ENCODE assay signal across 26 cellular contexts in genomic region chr2:190854726-190855125, GRCh38.
"Had no signal": no experiment of that assay in that cellular context is flagged by ENCODE, and none has a peak within 500 bp of the region (broad histone marks: within the 10 kb centered on the region; RNA-seq: fewer than 3 reads in every experiment).

No MANE protein-coding gene starts in this region.

- H3K4me1 ChIP-seq: body of pancreas had no signal

- H3K4me3 ChIP-seq: adrenal gland, body of pancreas, coronary artery, dorsolateral prefrontal cortex had no signal

- H3K27me3 ChIP-seq: adrenal gland, body of pancreas, dorsolateral prefrontal cortex had no signal

- H3K36me3 ChIP-seq: adrenal gland, WERI-Rb-1 had no signal

- DNase-seq: activated B cell treated with CpG ODN at 0.5 μM for 24 hours; activated CD4-positive, alpha-beta memory T cell treated with anti-CD3 and anti-CD28 coated beads for 36 hours; activated CD4-positive, alpha-beta T cell treated with anti-CD3 and anti-CD28 coated beads for 48 hours; activated CD8-positive, alpha-beta memory T cell treated with anti-CD3 and anti-CD28 coated beads, Interleukin-2, amount 10 ng/mL, durations not matched to agents 7 days and 5 days; activated CD8-positive, alpha-beta memory T cell treated with anti-CD3 and anti-CD28 coated beads, Interleukin-2, amount 50 U/mL, for 4 hours; activated CD8-positive, alpha-beta T cell treated with anti-CD3 and anti-CD28 coated beads, Interleukin-2, amount 10 ng/mL, durations not matched to agents 7 days and 5 days; activated effector memory CD4-positive, alpha-beta T cell treated with anti-CD3 and anti-CD28 coated beads, Interleukin-2, amount 50 U/mL, for 16 hours; activated naive CD4-positive, alpha-beta T cell treated with anti-CD3 and anti-CD28 coated beads for 36 hours; activated naive CD8-positive, alpha-beta T cell treated with anti-CD3 and anti-CD28 coated beads for 36 hours; activated naive CD8-positive, alpha-beta T cell treated with anti-CD3 and anti-CD28 coated beads, Interleukin-2, amount 50 U/mL, for 24 hours; activated T-cell treated with anti-CD3 and anti-CD28 coated beads, Interleukin-2, amount 50 U/mL, for 1 hour; activated T-cell treated with anti-CD3 and anti-CD28 coated beads, Interleukin-2, amount 50 U/mL, for 48 hours; amygdala; body of pancreas; effector memory CD4-positive, alpha-beta T cell; endodermal cell; head of caudate nucleus; T-helper 1 cell; T-helper 17 cell; T1000; WERI-Rb-1 had no signal

- H3K9me3 ChIP-seq: adrenal gland, body of pancreas had no signal

- H3K27ac ChIP-seq: adrenal gland, body of pancreas, WERI-Rb-1 had no signal

- ATAC-seq: activated CD4-positive, CD25-positive, alpha-beta regulatory T cell treated with anti-CD3 and anti-CD28 coated beads, Interleukin-2, amount 50 U/mL, for 24 hours; activated CD8-positive, alpha-beta memory T cell treated with anti-CD3 and anti-CD28 coated beads, Interleukin-2, amount 10 ng/mL, durations not matched to agents 7 days and 5 days; activated CD8-positive, alpha-beta T cell treated with anti-CD3 and anti-CD28 coated beads, Interleukin-2, amount 10 ng/mL, durations not matched to agents 7 days and 5 days; activated naive CD8-positive, alpha-beta T cell treated with anti-CD3 and anti-CD28 coated beads, Interleukin-2, amount 50 U/mL, for 24 hours; body of pancreas; esophagus mucosa; T-helper 17 cell had no signal
